ENCODE assay signal across 11 cellular contexts in genomic region chr11:65903068-65903481, GRCh38. TPM values are rescaled to one million over a fixed set of nuclear protein-coding genes. Genes with fewer than 3 reads are reported as not detected.
DNase-seq lines count a peak whose midpoint lies in the region; ATAC-seq and TF ChIP-seq lines count a peak whose summit lies in the region.
"Had no signal": no experiment of that assay in that cellular context is flagged by ENCODE, and none has a peak within 500 bp of the region (broad histone marks: within the 10 kb centered on the region; RNA-seq: fewer than 3 reads in every experiment).

No MANE protein-coding gene starts in this region.

- TF ChIP-seq CTCF in activated CD8-positive, alpha-beta T cell treated with anti-CD3 and anti-CD28 coated beads for 36 hours (IDR thresholded peaks at IDR 0.05), result no peak

- no peak for ATAC-seq in activated CD8-positive, alpha-beta T cell treated with anti-CD3 and anti-CD28 coated beads, Interleukin-2, amount 10 ng/mL, durations not matched to agents 7 days and 5 days
- ATAC-seq in activated CD8-positive, alpha-beta T cell treated with anti-CD3 and anti-CD28 coated beads for 36 hours, result no peak
- ATAC-seq in esophagus mucosa, result peak; percentile 13
- ATAC-seq in T-cell (replicated peaks in 1 of 4), result no peak

- no peaks in the 10 kb centered on the region for H3K36me3 Mint-ChIP-seq in activated CD8-positive, alpha-beta T cell treated with anti-CD3 and anti-CD28 coated beads, Interleukin-2, amount 10 ng/mL, durations not matched to agents 7 days and 5 days (ENCODE audit: low read depth)
- peaks cover 4% of the 10 kb centered on the region for H3K36me3 Mint-ChIP-seq in activated CD8-positive, alpha-beta T cell treated with anti-CD3 and anti-CD28 coated beads for 36 hours (ENCODE audit: low read depth)
- no peaks in the 10 kb centered on the region for H3K36me3 Mint-ChIP-seq in T-cell
- H3K36me3 Mint-ChIP-seq: brain had no signal

- intact Hi-C loops in activated CD8-positive, alpha-beta T cell treated with anti-CD3 and anti-CD28 coated beads for 36 hours (cut with micrococcal nuclease), result no loop called here

- CTCF ChIA-PET in activated CD8-positive, alpha-beta T cell treated with anti-CD3 and anti-CD28 coated beads, Interleukin-2, amount 10 ng/mL, durations not matched to agents 7 days and 5 days (lab: Charles Lee), result interaction anchor here (1.0 to 3.7 kb wide), 2 partner anchors 13 to 19 kb away, joined by 3 to 25 read pairs; partner anchors contain the start of gene CCDC85B
- CTCF ChIA-PET in activated CD8-positive, alpha-beta T cell treated with anti-CD3 and anti-CD28 coated beads for 36 hours (lab: Charles Lee), result interaction anchor here (4.2 kb wide), 1 partner anchor 15 kb away, joined by 71 read pairs; the partner anchor contains the start of genes CCDC85B and FIBP
- CTCF ChIA-PET in T-cell (lab: Charles Lee), result no interaction called here

- H3K4me3 Mint-ChIP-seq in activated CD8-positive, alpha-beta T cell treated with anti-CD3 and anti-CD28 coated beads, Interleukin-2, amount 10 ng/mL, durations not matched to agents 7 days and 5 days, result no peak overlapping the region
- no peak overlapping the region for H3K4me3 Mint-ChIP-seq in activated CD8-positive, alpha-beta T cell treated with anti-CD3 and anti-CD28 coated beads for 36 hours
- H3K4me3 Mint-ChIP-seq in T-cell, result no peak overlapping the region
- H3K4me3 Mint-ChIP-seq: brain had no signal

- peak overlapping the region; percentile 46 for H3K27ac Mint-ChIP-seq in activated CD8-positive, alpha-beta T cell treated with anti-CD3 and anti-CD28 coated beads, Interleukin-2, amount 10 ng/mL, durations not matched to agents 7 days and 5 days
- H3K27ac Mint-ChIP-seq in activated CD8-positive, alpha-beta T cell treated with anti-CD3 and anti-CD28 coated beads for 36 hours, result no peak overlapping the region
- H3K27ac Mint-ChIP-seq in T-cell, result no peak overlapping the region
- H3K27ac Mint-ChIP-seq: brain had no signal

- no peaks in the 10 kb centered on the region for H3K9me3 Mint-ChIP-seq in activated CD8-positive, alpha-beta T cell treated with anti-CD3 and anti-CD28 coated beads, Interleukin-2, amount 10 ng/mL, durations not matched to agents 7 days and 5 days (ENCODE audit: insufficient read depth)
- no peaks in the 10 kb centered on the region for H3K9me3 Mint-ChIP-seq in activated CD8-positive, alpha-beta T cell treated with anti-CD3 and anti-CD28 coated beads for 36 hours
- no peaks in the 10 kb centered on the region for H3K9me3 Mint-ChIP-seq in T-cell

- no peak for DNase-seq in activated CD8-positive, alpha-beta T cell treated with anti-CD3 and anti-CD28 coated beads, Interleukin-2, amount 10 ng/mL, durations not matched to agents 7 days and 5 days
- no peak for DNase-seq in activated CD8-positive, alpha-beta T cell treated with anti-CD3 and anti-CD28 coated beads for 36 hours
- DNase-seq in RPMI7951 (ENCODE audit: low read depth), result peak; percentile 97
- peak; percentile 69 for DNase-seq in stromal cell of bone marrow (ENCODE audit: low read depth)
- DNase-seq in activated effector memory CD4-positive, alpha-beta T cell treated with anti-CD3 and anti-CD28 coated beads, Interleukin-2, amount 50 U/mL, for 16 hours, result no peak
- no peak for DNase-seq in T-cell
- no peak for DNase-seq in ureter (ENCODE audit: low spot score)
- DNase-seq: 8988T; activated CD4-positive, alpha-beta T cell treated with anti-CD3 and anti-CD28 coated beads, Interleukin-2, amount 50 U/mL, for 48 hours had no signal

- H3K4me1 Mint-ChIP-seq in activated CD8-positive, alpha-beta T cell treated with anti-CD3 and anti-CD28 coated beads, Interleukin-2, amount 10 ng/mL, durations not matched to agents 7 days and 5 days (ENCODE audit: low read depth), result peaks cover 35% of the 10 kb centered on the region
- peaks cover 11% of the 10 kb centered on the region for H3K4me1 Mint-ChIP-seq in activated CD8-positive, alpha-beta T cell treated with anti-CD3 and anti-CD28 coated beads for 36 hours (ENCODE audit: low read depth)
- H3K4me1 Mint-ChIP-seq in T-cell, result peaks cover 5 to 14% (median 6%) of the 10 kb centered on the region in 3 donors

- POLR2A ChIA-PET in activated CD8-positive, alpha-beta T cell treated with anti-CD3 and anti-CD28 coated beads, Interleukin-2, amount 10 ng/mL, durations not matched to agents 7 days and 5 days (lab: Charles Lee), result interaction anchor here (1.0 to 6.5 kb wide), 2 partner anchors 12 to 52 kb away, joined by 4 to 64 read pairs; partner anchors contain the start of genes CCDC85B and FIBP
- POLR2A ChIA-PET in activated CD8-positive, alpha-beta T cell treated with anti-CD3 and anti-CD28 coated beads for 36 hours (lab: Charles Lee), result interaction anchor here (1.5 to 28.1 kb wide), 4 partner anchors 13 to 80 kb away, joined by 3 to 560 read pairs (median 8); partner anchors contain the start of genes CFL1, EFEMP2 and MUS81
- POLR2A ChIA-PET in T-cell (lab: Charles Lee), result interaction anchor here in 1 of 2 donors (0.5 kb wide), 1 partner anchor 1569 kb away, joined by 3 read pairs; no protein-coding TSS in a partner anchor

- peaks cover 4% of the 10 kb centered on the region for H3K27me3 Mint-ChIP-seq in activated CD8-positive, alpha-beta T cell treated with anti-CD3 and anti-CD28 coated beads, Interleukin-2, amount 10 ng/mL, durations not matched to agents 7 days and 5 days (ENCODE audit: low read depth)
- H3K27me3 Mint-ChIP-seq in activated CD8-positive, alpha-beta T cell treated with anti-CD3 and anti-CD28 coated beads for 36 hours, result peaks cover 5% of the 10 kb centered on the region
- peaks cover 0 to 4% of the 10 kb centered on the region in 2 donors for H3K27me3 Mint-ChIP-seq in T-cell

RNA-seq across cellular contexts. Expression of gene FOSL1, which starts 2.9 kb away (rescaled TPM):
- 1 to 10 TPM; 2.3 to 3.8 TPM for total RNA-seq in activated CD8-positive, alpha-beta T cell treated with anti-CD3 and anti-CD28 coated beads, Interleukin-2, amount 10 ng/mL, durations not matched to agents 7 days and 5 days
- 10 to 100 TPM in 1 of 2 experiments, 1 to 10 TPM in 1; 9.9 to 10.2 TPM for total RNA-seq in activated CD8-positive, alpha-beta T cell treated with anti-CD3 and anti-CD28 coated beads for 36 hours
- 158 and 232 TPM in 2 replicates for total RNA-seq in RPMI7951 (2014; rRNA removed; shearing (Covaris generic))
- total RNA-seq in esophagus mucosa (28.9 TPM), T-cell (1 to 10 TPM in 2 of 5 donors, under 1 TPM in 3; 0.49 to 1.6 (median 0.65) TPM), ureter (4.5 TPM)

RNA-seq across cellular contexts. Expression of gene CCDC85B, which starts 12.6 kb away (rescaled TPM):
- total RNA-seq in activated CD8-positive, alpha-beta T cell treated with anti-CD3 and anti-CD28 coated beads, Interleukin-2, amount 10 ng/mL, durations not matched to agents 7 days and 5 days, result 10 to 100 TPM; 82.6 to 84.0 TPM
- total RNA-seq in activated CD8-positive, alpha-beta T cell treated with anti-CD3 and anti-CD28 coated beads for 36 hours, result 10 to 100 TPM; 68.8 to 72.4 TPM
- total RNA-seq in RPMI7951 (2014; rRNA removed; shearing (Covaris generic)), result 34.7 and 61.6 TPM in 2 replicates
- total RNA-seq in esophagus mucosa (15.3 TPM), T-cell (10 to 100 TPM; 20.3 to 39.0 (median 37.4) TPM), ureter (20.5 TPM)

RNA-seq across cellular contexts. Expression of gene FIBP, which starts 14.8 kb away (rescaled TPM):
- 10 to 100 TPM; 80.4 to 89.0 TPM for total RNA-seq in activated CD8-positive, alpha-beta T cell treated with anti-CD3 and anti-CD28 coated beads, Interleukin-2, amount 10 ng/mL, durations not matched to agents 7 days and 5 days
- total RNA-seq in activated CD8-positive, alpha-beta T cell treated with anti-CD3 and anti-CD28 coated beads for 36 hours, result 10 to 100 TPM; 78.8 to 79.9 TPM
- 141 and 145 TPM in 2 replicates for total RNA-seq in RPMI7951 (2014; rRNA removed; shearing (Covaris generic))
- total RNA-seq in esophagus mucosa (42.3 TPM), T-cell (10 to 100 TPM; 30.2 to 47.1 (median 39.2) TPM), ureter (60.2 TPM)

RNA-seq across cellular contexts. Expression of gene C11orf68, which starts 15.8 kb away (rescaled TPM):
- 10 to 100 TPM; 28.4 to 28.5 TPM for total RNA-seq in activated CD8-positive, alpha-beta T cell treated with anti-CD3 and anti-CD28 coated beads, Interleukin-2, amount 10 ng/mL, durations not matched to agents 7 days and 5 days
- 10 to 100 TPM; 26.2 to 26.3 TPM for total RNA-seq in activated CD8-positive, alpha-beta T cell treated with anti-CD3 and anti-CD28 coated beads for 36 hours
- total RNA-seq in RPMI7951 (2014; rRNA removed; shearing (Covaris generic)), result 31.1 and 37.5 TPM in 2 replicates
- total RNA-seq in esophagus mucosa, result 16.9 TPM
- total RNA-seq in T-cell, result 10 to 100 TPM; 20.5 to 66.7 (median 63.3) TPM
- 28.9 TPM for total RNA-seq in ureter

RNA-seq across cellular contexts. Expression of gene DRAP1, which starts 16.2 kb away (rescaled TPM):
- 100 to 1,000 TPM; 219 to 240 TPM for total RNA-seq in activated CD8-positive, alpha-beta T cell treated with anti-CD3 and anti-CD28 coated beads, Interleukin-2, amount 10 ng/mL, durations not matched to agents 7 days and 5 days
- 100 to 1,000 TPM; 135 TPM for total RNA-seq in activated CD8-positive, alpha-beta T cell treated with anti-CD3 and anti-CD28 coated beads for 36 hours
- total RNA-seq in RPMI7951 (2014; rRNA removed; shearing (Covaris generic)), result 405 and 548 TPM in 2 replicates
- total RNA-seq in esophagus mucosa, result 76.2 TPM
- 100 to 1,000 TPM in 3 of 5 donors, 10 to 100 TPM in 2; 56.3 to 122 (median 107) TPM for total RNA-seq in T-cell
- 54.0 TPM for total RNA-seq in ureter

Comparison
In these comparisons a context has a peak if more than half of its experiments do, and no peak if none do; other contexts are left out.
1. DNase-seq: peak in RPMI7951 (single experiment) and stromal cell of bone marrow (single experiment); none in activated CD8-positive, alpha-beta T cell treated with anti-CD3 and anti-CD28 coated beads, Interleukin-2, amount 10 ng/mL, durations not matched to agents 7 days and 5 days (single experiment), activated CD8-positive, alpha-beta T cell treated with anti-CD3 and anti-CD28 coated beads for 36 hours (single experiment), activated effector memory CD4-positive, alpha-beta T cell treated with anti-CD3 and anti-CD28 coated beads, Interleukin-2, amount 50 U/mL, for 16 hours (single experiment), T-cell (0 of 34) and ureter (single experiment).
2. CTCF ChIA-PET loops: an anchor here in activated CD8-positive, alpha-beta T cell treated with anti-CD3 and anti-CD28 coated beads, Interleukin-2, amount 10 ng/mL, durations not matched to agents 7 days and 5 days (1.0 to 3.7 kb wide) and activated CD8-positive, alpha-beta T cell treated with anti-CD3 and anti-CD28 coated beads for 36 hours (4.2 kb wide); none called in T-cell.